Comparison of ENCODE assay signal across 22 cellular contexts in genomic region chr1:63033211-63033610, GRCh38.
"Had no signal": no experiment of that assay in that cellular context is flagged by ENCODE, and none has a peak within 500 bp of the region (broad histone marks: within the 10 kb centered on the region; RNA-seq: fewer than 3 reads in every experiment).

No MANE protein-coding gene starts in this region.

- H3K4me3 Mint-ChIP-seq: endodermal cell; naive thymus-derived CD8-positive, alpha-beta T cell; neural crest cell; stimulated activated effector memory CD8-positive, alpha-beta T cell treated with anti-CD3 and anti-CD28 coated beads, Interleukin-12 subunit alpha, Interleukin-12 subunit beta, amount 100 ng/mL, for 72 hours had no signal

- H3K4me1 ChIP-seq: colonic mucosa, pancreas, tibial artery, upper lobe of right lung, vagina had no signal

- H3K4me2 ChIP-seq: hepatocyte, smooth muscle cell had no signal

- DNase-seq: colonic mucosa; dermis blood vessel endothelial cell; endodermal cell; foreskin melanocyte; head of caudate nucleus; kidney glomerular epithelial cell; mucosa of descending colon; naive thymus-derived CD8-positive, alpha-beta T cell; occipital lobe; pancreas; right cardiac atrium; stimulated activated CD4-positive, alpha-beta T cell treated with anti-CD3 and anti-CD28 coated beads, Interleukin-4, amount 100 ng/mL, for 1 hour; stimulated activated CD8-positive, alpha-beta memory T cell treated with anti-CD3 and anti-CD28 coated beads, Interleukin-4, amount 100 ng/mL, for 48 hours; stimulated activated naive CD8-positive, alpha-beta T cell treated with anti-CD3 and anti-CD28 coated beads, Interleukin-15, Interleukin-2, amounts not matched to agents 100 U/mL and 50 U/mL, for 24 hours; tibial artery; upper lobe of right lung had no signal

- H3K36me3 Mint-ChIP-seq: stimulated activated effector memory CD8-positive, alpha-beta T cell treated with anti-CD3 and anti-CD28 coated beads, Interleukin-12 subunit alpha, Interleukin-12 subunit beta, amount 100 ng/mL, for 72 hours had no signal

- H3K79me2 ChIP-seq: hepatocyte had no signal

- H3K27ac ChIP-seq: colonic mucosa, hepatocyte, pancreas, tibial artery, upper lobe of right lung, vagina had no signal

- H3K4me3 ChIP-seq: colonic mucosa, hepatocyte, mucosa of descending colon, pancreas, smooth muscle cell, tibial artery, upper lobe of right lung, vagina had no signal

- H2AFZ ChIP-seq: hepatocyte had no signal

- H3K9me3 Mint-ChIP-seq: neural crest cell; stimulated activated effector memory CD8-positive, alpha-beta T cell treated with anti-CD3 and anti-CD28 coated beads, Interleukin-12 subunit alpha, Interleukin-12 subunit beta, amount 100 ng/mL, for 72 hours had no signal

- H3K27me3 ChIP-seq: colonic mucosa, hepatocyte, pancreas, upper lobe of right lung, vagina had no signal

- H3K27ac Mint-ChIP-seq: endodermal cell; naive thymus-derived CD8-positive, alpha-beta T cell; progenitor cell of endocrine pancreas; stimulated activated effector memory CD8-positive, alpha-beta T cell treated with anti-CD3 and anti-CD28 coated beads, Interleukin-12 subunit alpha, Interleukin-12 subunit beta, amount 100 ng/mL, for 72 hours had no signal

- H3K36me3 ChIP-seq: colonic mucosa, pancreas, tibial artery, upper lobe of right lung, vagina had no signal

- H3K4me1 Mint-ChIP-seq: naive thymus-derived CD8-positive, alpha-beta T cell; stimulated activated effector memory CD8-positive, alpha-beta T cell treated with anti-CD3 and anti-CD28 coated beads, Interleukin-12 subunit alpha, Interleukin-12 subunit beta, amount 100 ng/mL, for 72 hours had no signal

- ATAC-seq: mucosa of descending colon; naive thymus-derived CD8-positive, alpha-beta T cell; pancreas; right cardiac atrium; stimulated activated effector memory CD8-positive, alpha-beta T cell treated with anti-CD3 and anti-CD28 coated beads, Interleukin-12 subunit alpha, Interleukin-12 subunit beta, amount 100 ng/mL, for 72 hours; stimulated activated naive CD8-positive, alpha-beta T cell treated with anti-CD3 and anti-CD28 coated beads, Interleukin-15, Interleukin-2, amounts not matched to agents 100 U/mL and 50 U/mL, for 24 hours; upper lobe of right lung had no signal
